Comparison of ENCODE assay signal across 2 cellular contexts in the genomic region with DNA sequence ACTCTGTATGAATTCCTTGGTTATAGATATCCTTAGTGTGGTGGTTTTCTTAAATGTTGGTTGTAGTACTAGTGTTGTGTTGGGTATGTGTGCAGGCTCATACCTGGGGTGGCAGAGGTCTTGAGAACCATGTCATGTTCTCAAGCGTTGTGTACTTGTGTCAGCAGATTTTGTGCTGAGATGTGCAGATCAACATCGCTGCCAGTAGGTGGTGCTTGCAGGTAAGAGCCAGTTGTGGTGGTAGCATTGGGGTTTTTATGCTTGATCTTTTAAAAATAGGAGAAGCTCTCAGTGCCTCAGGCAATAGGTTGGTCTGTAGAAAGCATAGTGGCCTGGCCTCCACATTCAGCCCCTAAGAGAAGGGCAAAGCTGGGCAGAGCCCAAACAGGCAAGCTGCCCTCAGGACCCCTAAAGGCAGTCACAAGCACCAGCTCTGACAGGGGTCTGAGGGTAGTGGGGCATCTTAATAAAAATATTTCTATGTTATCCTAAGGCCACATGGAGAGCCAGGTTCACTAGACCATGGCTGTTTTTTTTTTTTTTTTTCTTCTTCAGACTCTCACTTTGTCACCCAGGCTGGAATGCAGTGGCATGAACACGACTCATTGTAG.
TF ChIP-seq lines count a peak whose summit lies in the region.

No MANE protein-coding gene starts in this region.

TF ChIP-seq in HCT116, 20 proteins besides CTCF, POLR2A, EP300 and RAD21:
- no peak for TF ChIP-seq FOSL1 (IDR thresholded peaks at IDR 0.05; ENCODE audit: low read depth)
- TF ChIP-seq, protein P1, sequence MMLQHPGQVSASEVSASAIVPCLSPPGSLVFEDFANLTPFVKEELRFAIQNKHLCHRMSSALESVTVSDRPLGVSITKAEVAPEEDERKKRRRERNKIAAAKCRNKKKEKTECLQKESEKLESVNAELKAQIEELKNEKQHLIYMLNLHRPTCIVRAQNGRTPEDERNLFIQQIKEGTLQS (IDR thresholded peaks at IDR 0.05) = no peak
- TF ChIP-seq CBX3 (IDR thresholded peaks at IDR 0.05; ENCODE audit: low read depth) = no peak
- TF ChIP-seq YY1 (IDR thresholded peaks at IDR 0.05; ENCODE audit: extremely low read depth, insufficient replicate concordance, low read depth, low read length) = no peak
- no peak for TF ChIP-seq EZH2phosphoT487 (IDR thresholded peaks at IDR 0.05; ENCODE audit: borderline replicate concordance)
- no peak for TF ChIP-seq SP1 (IDR thresholded peaks at IDR 0.05; ENCODE audit: low read depth)
- no peak for TF ChIP-seq TCF7L2 (IDR thresholded peaks at IDR 0.05; ENCODE audit: borderline replicate concordance, extremely low read depth, insufficient read depth, insufficient read length)
- TF ChIP-seq ZFX (IDR thresholded peaks at IDR 0.05) = no peak
- TF ChIP-seq, protein P2, sequence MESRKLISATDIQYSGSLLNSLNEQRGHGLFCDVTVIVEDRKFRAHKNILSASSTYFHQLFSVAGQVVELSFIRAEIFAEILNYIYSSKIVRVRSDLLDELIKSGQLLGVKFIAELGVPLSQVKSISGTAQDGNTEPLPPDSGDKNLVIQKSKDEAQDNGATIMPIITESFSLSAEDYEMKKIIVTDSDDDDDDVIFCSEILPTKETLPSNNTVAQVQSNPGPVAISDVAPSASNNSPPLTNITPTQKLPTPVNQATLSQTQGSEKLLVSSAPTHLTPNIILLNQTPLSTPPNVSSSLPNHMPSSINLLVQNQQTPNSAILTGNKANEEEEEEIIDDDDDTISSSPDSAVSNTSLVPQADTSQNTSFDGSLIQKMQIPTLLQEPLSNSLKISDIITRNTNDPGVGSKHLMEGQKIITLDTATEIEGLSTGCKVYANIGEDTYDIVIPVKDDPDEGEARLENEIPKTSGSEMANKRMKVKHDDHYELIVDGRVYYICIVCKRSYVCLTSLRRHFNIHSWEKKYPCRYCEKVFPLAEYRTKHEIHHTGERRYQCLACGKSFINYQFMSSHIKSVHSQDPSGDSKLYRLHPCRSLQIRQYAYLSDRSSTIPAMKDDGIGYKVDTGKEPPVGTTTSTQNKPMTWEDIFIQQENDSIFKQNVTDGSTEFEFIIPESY (IDR thresholded peaks at IDR 0.05; ENCODE audit: extremely low read depth, insufficient replicate concordance, low read length) = no peak
- no peak for TF ChIP-seq JUND (IDR thresholded peaks at IDR 0.05)
- TF ChIP-seq, protein P3, sequence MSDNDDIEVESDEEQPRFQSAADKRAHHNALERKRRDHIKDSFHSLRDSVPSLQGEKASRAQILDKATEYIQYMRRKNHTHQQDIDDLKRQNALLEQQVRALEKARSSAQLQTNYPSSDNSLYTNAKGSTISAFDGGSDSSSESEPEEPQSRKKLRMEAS (IDR thresholded peaks at IDR 0.05) = no peak
- no peak for TF ChIP-seq EGR1 (IDR thresholded peaks at IDR 0.05; ENCODE audit: low read depth)
- no peak for TF ChIP-seq ZNF274 (IDR thresholded peaks at IDR 0.05; ENCODE audit: low read depth, low read length)
- TF ChIP-seq SRF (IDR thresholded peaks at IDR 0.05; ENCODE audit: low read depth) = no peak
- no peak for TF ChIP-seq SIN3A (IDR thresholded peaks at IDR 0.05; ENCODE audit: low read depth)
- TF ChIP-seq EZH2 (IDR thresholded peaks at IDR 0.05) = no peak
- no peak for TF ChIP-seq ELF1 (IDR thresholded peaks at IDR 0.05; ENCODE audit: borderline replicate concordance, low read depth)
- no peak for TF ChIP-seq CEBPB (IDR thresholded peaks at IDR 0.05; ENCODE audit: low read depth)
- TF ChIP-seq, protein P4, sequence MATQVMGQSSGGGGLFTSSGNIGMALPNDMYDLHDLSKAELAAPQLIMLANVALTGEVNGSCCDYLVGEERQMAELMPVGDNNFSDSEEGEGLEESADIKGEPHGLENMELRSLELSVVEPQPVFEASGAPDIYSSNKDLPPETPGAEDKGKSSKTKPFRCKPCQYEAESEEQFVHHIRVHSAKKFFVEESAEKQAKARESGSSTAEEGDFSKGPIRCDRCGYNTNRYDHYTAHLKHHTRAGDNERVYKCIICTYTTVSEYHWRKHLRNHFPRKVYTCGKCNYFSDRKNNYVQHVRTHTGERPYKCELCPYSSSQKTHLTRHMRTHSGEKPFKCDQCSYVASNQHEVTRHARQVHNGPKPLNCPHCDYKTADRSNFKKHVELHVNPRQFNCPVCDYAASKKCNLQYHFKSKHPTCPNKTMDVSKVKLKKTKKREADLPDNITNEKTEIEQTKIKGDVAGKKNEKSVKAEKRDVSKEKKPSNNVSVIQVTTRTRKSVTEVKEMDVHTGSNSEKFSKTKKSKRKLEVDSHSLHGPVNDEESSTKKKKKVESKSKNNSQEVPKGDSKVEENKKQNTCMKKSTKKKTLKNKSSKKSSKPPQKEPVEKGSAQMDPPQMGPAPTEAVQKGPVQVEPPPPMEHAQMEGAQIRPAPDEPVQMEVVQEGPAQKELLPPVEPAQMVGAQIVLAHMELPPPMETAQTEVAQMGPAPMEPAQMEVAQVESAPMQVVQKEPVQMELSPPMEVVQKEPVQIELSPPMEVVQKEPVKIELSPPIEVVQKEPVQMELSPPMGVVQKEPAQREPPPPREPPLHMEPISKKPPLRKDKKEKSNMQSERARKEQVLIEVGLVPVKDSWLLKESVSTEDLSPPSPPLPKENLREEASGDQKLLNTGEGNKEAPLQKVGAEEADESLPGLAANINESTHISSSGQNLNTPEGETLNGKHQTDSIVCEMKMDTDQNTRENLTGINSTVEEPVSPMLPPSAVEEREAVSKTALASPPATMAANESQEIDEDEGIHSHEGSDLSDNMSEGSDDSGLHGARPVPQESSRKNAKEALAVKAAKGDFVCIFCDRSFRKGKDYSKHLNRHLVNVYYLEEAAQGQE (IDR thresholded peaks at IDR 0.05; ENCODE audit: low read depth) = no peak
TF ChIP-seq in HCT116: peak in this region for 0.

TF ChIP-seq in HepG2, 621 proteins besides CTCF, POLR2A, EP300 and RAD21:
- TF ChIP-seq SMC3 (IDR thresholded peaks at IDR 0.05; ENCODE audit: low read length) (peak; percentile 52), XRCC5 (optimal IDR thresholded peaks at IDR 0.05; ENCODE audit: low read length) (peak; percentile 60), ZNF891 (CRISPR knock-in tag; IDR thresholded peaks at IDR 0.05) (no peak), TEAD3 (CRISPR knock-in tag; optimal IDR thresholded peaks at IDR 0.05; ENCODE audit: borderline replicate concordance) (peak; percentile 95), ADNP (CRISPR knock-in tag; IDR thresholded peaks at IDR 0.05) (no peak), MAFK (conservative IDR thresholded peaks at IDR 0.05 in 1 of 2, IDR thresholded peaks at IDR 0.05 in 1 of 2; ENCODE audit: low read length in 2 of 2) (peak; percentile 97), NFIC (IDR thresholded peaks at IDR 0.05; ENCODE audit: low read length) (no peak), STAG1 (CRISPR knock-in tag; IDR thresholded peaks at IDR 0.05) (peak; percentile 56), HMG20A (CRISPR knock-in tag; IDR thresholded peaks at IDR 0.05; ENCODE audit: borderline replicate concordance) (no peak), MAFF (IDR thresholded peaks at IDR 0.05; ENCODE audit: low read depth, low read length) (peak; percentile 98)
- TF ChIP-seq, protein P5, sequence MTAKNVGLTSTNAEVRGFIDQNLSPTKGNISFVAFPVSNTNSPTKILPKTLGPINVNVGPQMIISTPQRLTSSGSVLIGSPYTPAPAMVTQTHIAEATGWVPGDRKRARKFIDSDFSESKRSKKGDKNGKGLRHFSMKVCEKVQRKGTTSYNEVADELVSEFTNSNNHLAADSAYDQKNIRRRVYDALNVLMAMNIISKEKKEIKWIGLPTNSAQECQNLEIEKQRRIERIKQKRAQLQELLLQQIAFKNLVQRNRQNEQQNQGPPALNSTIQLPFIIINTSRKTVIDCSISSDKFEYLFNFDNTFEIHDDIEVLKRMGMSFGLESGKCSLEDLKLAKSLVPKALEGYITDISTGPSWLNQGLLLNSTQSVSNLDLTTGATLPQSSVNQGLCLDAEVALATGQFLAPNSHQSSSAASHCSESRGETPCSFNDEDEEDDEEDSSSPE (CRISPR knock-in tag; IDR thresholded peaks at IDR 0.05) = no peak
- TF ChIP-seq, protein P6, sequence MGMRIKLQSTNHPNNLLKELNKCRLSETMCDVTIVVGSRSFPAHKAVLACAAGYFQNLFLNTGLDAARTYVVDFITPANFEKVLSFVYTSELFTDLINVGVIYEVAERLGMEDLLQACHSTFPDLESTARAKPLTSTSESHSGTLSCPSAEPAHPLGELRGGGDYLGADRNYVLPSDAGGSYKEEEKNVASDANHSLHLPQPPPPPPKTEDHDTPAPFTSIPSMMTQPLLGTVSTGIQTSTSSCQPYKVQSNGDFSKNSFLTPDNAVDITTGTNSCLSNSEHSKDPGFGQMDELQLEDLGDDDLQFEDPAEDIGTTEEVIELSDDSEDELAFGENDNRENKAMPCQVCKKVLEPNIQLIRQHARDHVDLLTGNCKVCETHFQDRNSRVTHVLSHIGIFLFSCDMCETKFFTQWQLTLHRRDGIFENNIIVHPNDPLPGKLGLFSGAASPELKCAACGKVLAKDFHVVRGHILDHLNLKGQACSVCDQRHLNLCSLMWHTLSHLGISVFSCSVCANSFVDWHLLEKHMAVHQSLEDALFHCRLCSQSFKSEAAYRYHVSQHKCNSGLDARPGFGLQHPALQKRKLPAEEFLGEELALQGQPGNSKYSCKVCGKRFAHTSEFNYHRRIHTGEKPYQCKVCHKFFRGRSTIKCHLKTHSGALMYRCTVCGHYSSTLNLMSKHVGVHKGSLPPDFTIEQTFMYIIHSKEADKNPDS (CRISPR knock-in tag; IDR thresholded peaks at IDR 0.05) = no peak
- TF ChIP-seq, protein P7, sequence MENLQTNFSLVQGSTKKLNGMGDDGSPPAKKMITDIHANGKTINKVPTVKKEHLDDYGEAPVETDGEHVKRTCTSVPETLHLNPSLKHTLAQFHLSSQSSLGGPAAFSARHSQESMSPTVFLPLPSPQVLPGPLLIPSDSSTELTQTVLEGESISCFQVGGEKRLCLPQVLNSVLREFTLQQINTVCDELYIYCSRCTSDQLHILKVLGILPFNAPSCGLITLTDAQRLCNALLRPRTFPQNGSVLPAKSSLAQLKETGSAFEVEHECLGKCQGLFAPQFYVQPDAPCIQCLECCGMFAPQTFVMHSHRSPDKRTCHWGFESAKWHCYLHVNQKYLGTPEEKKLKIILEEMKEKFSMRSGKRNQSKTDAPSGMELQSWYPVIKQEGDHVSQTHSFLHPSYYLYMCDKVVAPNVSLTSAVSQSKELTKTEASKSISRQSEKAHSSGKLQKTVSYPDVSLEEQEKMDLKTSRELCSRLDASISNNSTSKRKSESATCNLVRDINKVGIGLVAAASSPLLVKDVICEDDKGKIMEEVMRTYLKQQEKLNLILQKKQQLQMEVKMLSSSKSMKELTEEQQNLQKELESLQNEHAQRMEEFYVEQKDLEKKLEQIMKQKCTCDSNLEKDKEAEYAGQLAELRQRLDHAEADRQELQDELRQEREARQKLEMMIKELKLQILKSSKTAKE (CRISPR knock-in tag; IDR thresholded peaks at IDR 0.05; ENCODE audit: borderline replicate concordance) = no peak
